22 cellular contexts compared by ENCODE assay signal in genomic region chr2:239594772-239595608, GRCh38.
A peak's percentile ranks its signal among the peaks of the same experiment; 100 is the strongest.
DNase-seq lines count a peak whose midpoint lies in the region; ATAC-seq and TF ChIP-seq lines count a peak whose summit lies in the region.
"Had no signal": no experiment of that assay in that cellular context is flagged by ENCODE, and none has a peak within 500 bp of the region (broad histone marks: within the 10 kb centered on the region; RNA-seq: fewer than 3 reads in every experiment).

No MANE protein-coding gene starts in this region.

- no peaks in the 10 kb centered on the region for H3K79me2 ChIP-seq in DND-41 (ENCODE audit: insufficient read depth, low read length)

- H3K36me3 ChIP-seq in DND-41 (ENCODE audit: insufficient read depth, low read length) (no peaks in the 10 kb centered on the region), HEK293 (ENCODE audit: control insufficient read depth in 2 of 2, insufficient read depth in 1 of 2, low read length in 2 of 2) (no peaks in the 10 kb centered on the region)
- H3K36me3 ChIP-seq: heart left ventricle had no signal

- peaks cover 8% of the 10 kb centered on the region for H3K4me1 ChIP-seq in DND-41 (ENCODE audit: insufficient read depth, low read length)
- no peaks in the 10 kb centered on the region for H3K4me1 ChIP-seq in HEK293 (ENCODE audit: control insufficient read depth, insufficient read depth, low read length)
- H3K4me1 ChIP-seq: Caco-2, heart left ventricle had no signal

- no peak overlapping the region for H3K4me2 ChIP-seq in DND-41 (ENCODE audit: insufficient read depth, low read length)
- H3K4me2 ChIP-seq: smooth muscle cell had no signal

- H3K9me3 ChIP-seq in DND-41 (ENCODE audit: insufficient read depth, low read length, severe bottlenecking) (peaks cover 6% of the 10 kb centered on the region), HEK293 (ENCODE audit: control insufficient read depth, insufficient read depth, low read depth, low read length) (no peaks in the 10 kb centered on the region)
- H3K9me3 ChIP-seq: Caco-2, heart left ventricle had no signal

- TF ChIP-seq CTCF in DND-41 (IDR thresholded peaks at IDR 0.05; ENCODE audit: borderline replicate concordance, extremely low read depth, low read length, poor library complexity, severe bottlenecking), result no peak
- TF ChIP-seq CTCF in HEK293 (tag by site-specific recombination; IDR thresholded peaks at IDR 0.05), result no peak
- TF ChIP-seq CTCF in osteocyte (IDR thresholded peaks at IDR 0.05), result no peak

- CTCF ChIA-PET in HEK293 (lab: Yijun Ruan, JAX), result no interaction called here

- H3K27ac ChIP-seq in DND-41 (ENCODE audit: low read length), result no peak overlapping the region
- no peak overlapping the region for H3K27ac ChIP-seq in HEK293 (ENCODE audit: extremely low read depth, low read depth, low read length)
- H3K27ac ChIP-seq: heart left ventricle had no signal

- no peaks in the 10 kb centered on the region for H3K27me3 ChIP-seq in DND-41 (ENCODE audit: insufficient read depth, low read length, poor library complexity)
- H3K27me3 ChIP-seq: heart left ventricle had no signal

- no peak overlapping the region for H3K4me3 ChIP-seq in DND-41 (ENCODE audit: low read depth in 1 of 2, low read length in 2 of 2)
- H3K4me3 ChIP-seq in HEK293 (ENCODE audit: low read depth, low read length), result no peak overlapping the region
- H3K4me3 ChIP-seq: heart left ventricle, smooth muscle cell had no signal

- DNase-seq in DND-41 (no peak), ecto neural progenitor cell (ENCODE audit: low spot score) (peak; percentile 41), osteocyte (ENCODE audit: extremely low spot score, unreplicated experiment) (peak; percentile 77), UCSD-AML1 (lab: John Stamatoyannopoulos, UW; ENCODE audit: unreplicated experiment) (no peak), HT-29 (ENCODE audit: low spot score) (no peak), AG08396 (ENCODE audit: low spot score) (no peak)
- DNase-seq: activated CD4-positive, alpha-beta T cell treated with anti-CD3 and anti-CD28 coated beads for 48 hours; activated naive CD4-positive, alpha-beta T cell treated with anti-CD3 and anti-CD28 coated beads for 36 hours; AML-193; Caco-2; EL; HCEC 1CT; Karpas-422; left ventricle myocardium superior; NCI-H1092; stimulated activated CD4-positive, alpha-beta T cell treated with anti-CD3 and anti-CD28 coated beads, Interleukin-4, amount 100 ng/mL, for 1 hour had no signal

- H3K9me3 Mint-ChIP-seq in osteocyte (ENCODE audit: unreplicated experiment), result peaks cover 24% of the 10 kb centered on the region
- H3K9me3 Mint-ChIP-seq: activated naive CD4-positive, alpha-beta T cell treated with anti-CD3 and anti-CD28 coated beads for 36 hours had no signal

- ATAC-seq in DND-41 (ENCODE audit: insufficient read depth, low read depth), result 0 out of 3 replicates have a peak, but pooled peaks have one; percentile 21
- no peak for ATAC-seq in GM21360 (IDR thresholded peaks at IDR 0.05; ENCODE audit: unreplicated experiment)
- ATAC-seq: heart left ventricle; left ventricle myocardium superior; stimulated activated naive CD8-positive, alpha-beta T cell treated with anti-CD3 and anti-CD28 coated beads, Interleukin-15, amount 100 ng/mL, for 72 hours had no signal

- no peak overlapping the region for H2AFZ ChIP-seq in DND-41 (ENCODE audit: low read depth, low read length)

- H3K27ac Mint-ChIP-seq in osteocyte (ENCODE audit: unreplicated experiment), result no peak overlapping the region
- H3K27ac Mint-ChIP-seq: activated naive CD4-positive, alpha-beta T cell treated with anti-CD3 and anti-CD28 coated beads for 36 hours had no signal

- H3K27me3 Mint-ChIP-seq in osteocyte (ENCODE audit: unreplicated experiment), result no peaks in the 10 kb centered on the region
- H3K27me3 Mint-ChIP-seq: stimulated activated naive CD8-positive, alpha-beta T cell treated with anti-CD3 and anti-CD28 coated beads, Interleukin-15, amount 100 ng/mL, for 72 hours had no signal

- H3K4me1 Mint-ChIP-seq in osteocyte (ENCODE audit: unreplicated experiment), result no peaks in the 10 kb centered on the region
- H3K4me1 Mint-ChIP-seq: stimulated activated naive CD8-positive, alpha-beta T cell treated with anti-CD3 and anti-CD28 coated beads, Interleukin-15, amount 100 ng/mL, for 72 hours had no signal

- no peaks in the 10 kb centered on the region for H3K36me3 Mint-ChIP-seq in osteocyte (ENCODE audit: unreplicated experiment)

- POLR2A ChIA-PET in HEK293 (lab: Yijun Ruan, JAX), result no interaction called here

- H3K9ac ChIP-seq in DND-41 (ENCODE audit: low read depth, low read length), result no peak overlapping the region

- no peaks in the 10 kb centered on the region for H4K20me1 ChIP-seq in DND-41 (ENCODE audit: insufficient read depth, low read length)

- H3K4me3 Mint-ChIP-seq in osteocyte (ENCODE audit: unreplicated experiment), result no peak overlapping the region
- H3K4me3 Mint-ChIP-seq: activated naive CD4-positive, alpha-beta T cell treated with anti-CD3 and anti-CD28 coated beads for 36 hours; neural crest cell; stimulated activated naive CD8-positive, alpha-beta T cell treated with anti-CD3 and anti-CD28 coated beads, Interleukin-15, amount 100 ng/mL, for 72 hours had no signal

TF ChIP-seq in HEK293, 187 proteins besides CTCF, POLR2A, EP300 and RAD21:
- TF ChIP-seq ZNF423 (tag by site-specific recombination; IDR thresholded peaks at IDR 0.05) (no peak), GLIS1 (tag by site-specific recombination; IDR thresholded peaks at IDR 0.05) (peak; percentile 76), ZIC2 (tag by site-specific recombination; IDR thresholded peaks at IDR 0.05) (peak; percentile 20; the same call in 1 of the 2 replicates), KLF7 (tag by site-specific recombination; IDR thresholded peaks at IDR 0.05; ENCODE audit: borderline replicate concordance) (no peak), SCRT2 (tag by site-specific recombination; IDR thresholded peaks at IDR 0.05) (peak; percentile 71), ZNF704 (tag by site-specific recombination; IDR thresholded peaks at IDR 0.05) (no peak), MEIS1 (CRISPR knock-in tag; IDR thresholded peaks at IDR 0.05; ENCODE audit: borderline replicate concordance) (no peak), ZNF692 (tag by site-specific recombination; IDR thresholded peaks at IDR 0.05) (no peak), ZNF19 (tag by site-specific recombination; IDR thresholded peaks at IDR 0.05; ENCODE audit: low read depth) (no peak), GLI2 (tag by site-specific recombination; IDR thresholded peaks at IDR 0.05; ENCODE audit: borderline replicate concordance, low read depth) (no peak), ZNF148 (tag by site-specific recombination; IDR thresholded peaks at IDR 0.05; ENCODE audit: borderline replicate concordance) (no peak), TCF7L2 (IDR thresholded peaks at IDR 0.05; ENCODE audit: borderline replicate concordance, low read depth, low read length) (no peak)

Comparison
In these comparisons a context has a peak if more than half of its experiments do, and no peak if none do; other contexts are left out.
1. DNase-seq: peak in ecto neural progenitor cell (single experiment) and osteocyte (single experiment); none in DND-41 (single experiment), UCSD-AML1 (single experiment), HT-29 (single experiment) and AG08396 (single experiment).